ENCODE assay signal across 8 cellular contexts in the genomic region with DNA sequence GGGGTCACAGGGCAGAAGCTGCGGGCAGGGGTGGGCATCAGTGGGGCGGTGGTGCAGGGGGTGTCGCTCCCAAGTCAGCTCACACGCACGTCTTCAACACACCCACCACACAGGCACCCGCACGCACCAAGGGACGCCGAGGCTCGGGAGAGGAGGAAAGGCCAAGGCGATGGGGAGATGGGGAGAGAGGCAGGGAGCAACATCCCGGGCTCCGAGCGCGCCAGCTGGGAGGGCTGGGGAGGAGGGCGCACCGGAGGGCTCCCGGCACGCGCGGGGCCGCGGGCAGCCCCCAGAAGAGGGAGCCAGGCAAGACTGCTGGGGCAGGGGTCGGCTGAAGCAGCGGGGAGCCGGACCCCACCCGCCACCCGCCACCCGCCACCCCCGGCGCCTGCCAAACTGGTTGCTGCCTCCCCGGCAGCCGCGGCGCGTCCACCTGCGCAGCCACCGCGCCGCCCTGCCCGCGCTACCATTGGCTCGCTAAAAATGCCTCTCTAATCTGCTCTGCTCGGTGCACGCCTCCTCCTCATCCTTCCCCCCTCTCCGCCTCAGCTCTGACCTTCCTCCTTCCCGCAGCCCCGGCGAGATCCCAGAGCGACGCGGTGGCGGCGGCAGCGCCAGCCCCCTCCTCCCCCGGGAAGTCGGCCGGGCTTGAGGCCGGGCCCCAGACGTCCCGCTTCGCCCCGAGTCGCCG. TPM values are rescaled to one million over a fixed set of nuclear protein-coding genes. Genes with fewer than 3 reads are reported as not detected.
DNase-seq lines count a peak whose midpoint lies in the region; ATAC-seq and TF ChIP-seq lines count a peak whose summit lies in the region.

A gene with protein sequence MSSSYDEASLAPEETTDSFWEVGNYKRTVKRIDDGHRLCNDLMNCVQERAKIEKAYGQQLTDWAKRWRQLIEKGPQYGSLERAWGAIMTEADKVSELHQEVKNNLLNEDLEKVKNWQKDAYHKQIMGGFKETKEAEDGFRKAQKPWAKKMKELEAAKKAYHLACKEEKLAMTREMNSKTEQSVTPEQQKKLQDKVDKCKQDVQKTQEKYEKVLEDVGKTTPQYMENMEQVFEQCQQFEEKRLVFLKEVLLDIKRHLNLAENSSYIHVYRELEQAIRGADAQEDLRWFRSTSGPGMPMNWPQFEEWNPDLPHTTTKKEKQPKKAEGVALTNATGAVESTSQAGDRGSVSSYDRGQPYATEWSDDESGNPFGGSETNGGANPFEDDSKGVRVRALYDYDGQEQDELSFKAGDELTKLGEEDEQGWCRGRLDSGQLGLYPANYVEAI (plus strand): TSS at position 526 of the 691 bp plus-strand sequence. CDS start 60,230 bp downstream, outside the sequence.

- H3K4me2 ChIP-seq in OCI-LY7 (ENCODE audit: low read length): peak within 1 kb of the TSS; percentile 87

- no peaks in the 10 kb centered on the region for H3K9me3 Mint-ChIP-seq in activated T-cell treated with anti-CD3 and anti-CD28 coated beads, Interleukin-2, amount 50 U/mL, for 24 hours
- no peaks in the 10 kb centered on the region for H3K9me3 Mint-ChIP-seq in naive thymus-derived CD8-positive, alpha-beta T cell

- H3K9me2 ChIP-seq in OCI-LY7 (ENCODE audit: insufficient read depth, low read length): no peaks in the 10 kb centered on the region

- TF ChIP-seq CTCF in OCI-LY7 (conservative IDR thresholded peaks at IDR 0.05; ENCODE audit: low read length): no peak

- H3K4me3 ChIP-seq in OCI-LY7 (ENCODE audit: low read depth, low read length, poor library complexity, severe bottlenecking): peak within 1 kb of the TSS; percentile 79

- H3K36me3 ChIP-seq in OCI-LY7 (ENCODE audit: insufficient read depth, low read length): no peaks in the 10 kb centered on the region

- peaks cover 66% of the 10 kb centered on the region for H3K4me1 ChIP-seq in OCI-LY7 (ENCODE audit: insufficient read depth, low read length, poor library complexity, severe bottlenecking)

- peaks cover 38% of the 10 kb centered on the region for H3K27me3 Mint-ChIP-seq in activated T-cell treated with anti-CD3 and anti-CD28 coated beads, Interleukin-2, amount 50 U/mL, for 24 hours
- peaks cover 16 to 38% (median 24%) of the 10 kb centered on the region in 5 donors for H3K27me3 Mint-ChIP-seq in naive thymus-derived CD8-positive, alpha-beta T cell

- CTCF ChIA-PET in OCI-LY7 (lab: Charles Lee; ENCODE audit: unreplicated experiment): interaction anchor here (1.8 kb wide), 1 partner anchor 10 kb away, joined by 4 read pairs; no protein-coding TSS in a partner anchor

- H3K27ac ChIP-seq in OCI-LY7 (ENCODE audit: low read depth, low read length, poor library complexity, severe bottlenecking): peak within 1 kb of the TSS; percentile 79

- intact Hi-C loops in OCI-LY7 (cut with micrococcal nuclease; ENCODE audit: unreplicated experiment): loop anchor here (2.0 to 5.0 kb wide), 2 partner anchors 215 to 327 kb away; partner anchors contain the start of gene BLTP3A

- POLR2A ChIA-PET in OCI-LY7 (lab: Charles Lee): interaction anchor here (0.7 to 1.8 kb wide), 4 partner anchors 10 to 327 kb away, joined by 3 to 7 read pairs (median 4); no protein-coding TSS in a partner anchor
- POLR2A ChIA-PET in naive thymus-derived CD8-positive, alpha-beta T cell (lab: Charles Lee): interaction anchor here (0.5 kb wide), 1 partner anchor 120 kb away, joined by 3 read pairs; no protein-coding TSS in a partner anchor

- no peaks in the 10 kb centered on the region for H3K9me3 ChIP-seq in OCI-LY7 (ENCODE audit: low read length)

- H3K4me3 Mint-ChIP-seq in activated T-cell treated with anti-CD3 and anti-CD28 coated beads, Interleukin-2, amount 50 U/mL, for 24 hours: peak within 1 kb of the TSS; percentile 69
- H3K4me3 Mint-ChIP-seq in naive thymus-derived CD8-positive, alpha-beta T cell: peak within 1 kb of the TSS; percentile 7 to 75 (median 58)

- ATAC-seq in naive thymus-derived CD8-positive, alpha-beta T cell: peak; percentile 63 to 67
- ATAC-seq in HG03442 (IDR thresholded peaks at IDR 0.05; ENCODE audit: unreplicated experiment): no peak

- peaks cover 46% of the 10 kb centered on the region for H3K79me2 ChIP-seq in OCI-LY7 (ENCODE audit: insufficient read depth, low read depth, low read length)

- no peak within 1 kb of the TSS for H3K27ac Mint-ChIP-seq in activated T-cell treated with anti-CD3 and anti-CD28 coated beads, Interleukin-2, amount 50 U/mL, for 24 hours
- peak within 1 kb of the TSS in 1 of 10 donors; percentile 40 for H3K27ac Mint-ChIP-seq in naive thymus-derived CD8-positive, alpha-beta T cell

- no peaks in the 10 kb centered on the region for H4K20me1 ChIP-seq in OCI-LY7 (ENCODE audit: insufficient read depth, low read length)

- BruUV-seq in OCI-LY7 (replicated peaks; lab: Mats Ljungman, UMichigan): no TSS peak

- H3K36me3 Mint-ChIP-seq in activated T-cell treated with anti-CD3 and anti-CD28 coated beads, Interleukin-2, amount 50 U/mL, for 24 hours (ENCODE audit: low read depth): no peaks in the 10 kb centered on the region
- H3K36me3 Mint-ChIP-seq in naive thymus-derived CD8-positive, alpha-beta T cell: no peaks in the 10 kb centered on the region

- H2AFZ ChIP-seq in OCI-LY7 (ENCODE audit: low read length): peak within 1 kb of the TSS; percentile 39; the same call in 1 of the 2 replicates

- H3K4me1 Mint-ChIP-seq in activated T-cell treated with anti-CD3 and anti-CD28 coated beads, Interleukin-2, amount 50 U/mL, for 24 hours (ENCODE audit: low read depth): peaks cover 6% of the 10 kb centered on the region
- H3K4me1 Mint-ChIP-seq in naive thymus-derived CD8-positive, alpha-beta T cell: peaks cover 3 to 23% (median 7%) of the 10 kb centered on the region in 4 donors

- DNase-seq in activated T-cell treated with anti-CD3 and anti-CD28 coated beads, Interleukin-2, amount 50 U/mL, for 24 hours: peak; percentile 42
- DNase-seq in activated T-cell treated with anti-CD3 and anti-CD28 coated beads for 4 hours: no peak
- peak; percentile 80 for DNase-seq in OCI-LY7 (ENCODE audit: low spot score)
- DNase-seq in ecto neural progenitor cell (ENCODE audit: low spot score): peak; percentile 82
- no peak for DNase-seq in naive thymus-derived CD8-positive, alpha-beta T cell
- no peak for DNase-seq in activated gamma-delta T cell (lab: John Stamatoyannopoulos, UW)
- no peak for DNase-seq in A172 (ENCODE audit: low spot score)

RNA-seq across cellular contexts. Expression of the gene that starts here (rescaled TPM):
- total RNA-seq in OCI-LY7 (2014; rRNA removed; shearing (Covaris generic)): 14.9 and 19.3 TPM in 2 replicates
- 70.8 and 88.4 TPM in 2 replicates for total RNA-seq in OCI-LY7 (2022)
- under 1 TPM; 0.41 to 0.47 TPM for total RNA-seq in naive thymus-derived CD8-positive, alpha-beta T cell
- polyA plus RNA-seq in naive thymus-derived CD8-positive, alpha-beta T cell: under 1 TPM; 0.06 to 0.82 (median 0.07) TPM
- 0.31 TPM in 1 of 2 replicates, not detected in the other for total RNA-seq in A172 (2014; rRNA removed; shearing (Covaris generic))

Comparison
In these comparisons a context has a peak if more than half of its experiments do, and no peak if none do; other contexts are left out.
1. RNA of the gene that starts here (total RNA-seq): 14.9 to 88.4 TPM in OCI-LY7; 0.41 to 0.47 TPM in naive thymus-derived CD8-positive, alpha-beta T cell and 0.31 TPM in A172; every median in the first group is over 10 times any median in the second.
2. DNase-seq: peak in activated T-cell treated with anti-CD3 and anti-CD28 coated beads, Interleukin-2, amount 50 U/mL, for 24 hours (single experiment), OCI-LY7 (single experiment) and ecto neural progenitor cell (single experiment); none in activated T-cell treated with anti-CD3 and anti-CD28 coated beads for 4 hours (single experiment), naive thymus-derived CD8-positive, alpha-beta T cell (0 of 10), activated gamma-delta T cell (single experiment) and A172 (single experiment).
3. Peak in ATAC-seq in naive thymus-derived CD8-positive, alpha-beta T cell; RNA of the gene not detected or under 1 TPM.